1 cellular context compared by ENCODE assay signal in genomic region chr2:109208071-109208950, GRCh38.
TF ChIP-seq lines count a peak whose summit lies in the region.

No MANE protein-coding gene starts in this region.

TF ChIP-seq in GM12878, 131 proteins besides CTCF, POLR2A, EP300 and RAD21 (continued from another document):
- no peak for TF ChIP-seq NKRF (conservative IDR thresholded peaks at IDR 0.05)
- TF ChIP-seq TARDBP (IDR thresholded peaks at IDR 0.05; ENCODE audit: borderline replicate concordance): no peak
